In genomic region chr11:20088368-20089260, GRCh38 we compare ENCODE assay signal across 15 cellular contexts.
DNase-seq lines count a peak whose midpoint lies in the region; ATAC-seq, FAIRE-seq and TF ChIP-seq lines count a peak whose summit lies in the region.
"Had no signal": no experiment of that assay in that cellular context is flagged by ENCODE, and none has a peak within 500 bp of the region (broad histone marks: within the 10 kb centered on the region; RNA-seq: fewer than 3 reads in every experiment).

No MANE protein-coding gene starts in this region.

- WGBS in K562 (ENCODE audit: insufficient coverage, low coverage, missing lambda C conversion rate) = 48% methylated on average over 15 of the region's 15 CpGs

- CTCF ChIA-PET in activated CD8-positive, alpha-beta memory T cell treated with anti-CD3 and anti-CD28 coated beads, Interleukin-2, amount 10 ng/mL, durations not matched to agents 7 days and 5 days (lab: Charles Lee) = interaction anchor here (0.8 to 2.8 kb wide), 3 partner anchors 10 to 44 kb away, joined by 3 to 6 read pairs (median 3); no protein-coding TSS in a partner anchor
- CTCF ChIA-PET in K562 (lab: Yijun Ruan, JAX; ENCODE audit: low intra/inter-chr PET ratio) = no interaction called here

- H4K20me1 ChIP-seq in KMS-11 (ENCODE audit: insufficient read depth) (no peaks in the 10 kb centered on the region), K562 (replicated peaks; ENCODE audit: control insufficient read depth, insufficient read depth, low read length) (no peaks in the 10 kb centered on the region)

- no peaks in the 10 kb centered on the region for H3K9me3 Mint-ChIP-seq in activated CD8-positive, alpha-beta memory T cell treated with anti-CD3 and anti-CD28 coated beads, Interleukin-2, amount 10 ng/mL, durations not matched to agents 7 days and 5 days (ENCODE audit: low read depth)
- H3K9me3 Mint-ChIP-seq: activated naive CD4-positive, alpha-beta T cell treated with anti-CD3 and anti-CD28 coated beads, Interleukin-2, amount 50 U/mL, for 24 hours had no signal

- POLR2A ChIA-PET in K562 (lab: Yijun Ruan, JAX) = interaction anchor here (1.0 to 2.0 kb wide), 4 partner anchors 8 to 16 kb away, joined by 3 to 7 read pairs (median 4); no protein-coding TSS in a partner anchor

- DNase-seq in activated CD8-positive, alpha-beta memory T cell treated with anti-CD3 and anti-CD28 coated beads, Interleukin-2, amount 10 ng/mL, durations not matched to agents 7 days and 5 days = no peak
- no peak for DNase-seq in activated CD8-positive, alpha-beta memory T cell treated with anti-CD3 and anti-CD28 coated beads, Interleukin-2, amount 50 U/mL, for 4 hours
- peak in 1 of 4 experiments; percentile 41 for DNase-seq in K562 (ENCODE audit: extremely low read depth in 1 of 4, low spot score in 3 of 4)
- peak in 1 of 2 donors; percentile 37 for DNase-seq in gastrocnemius medialis
- DNase-seq in NCI-H1436 (lab: John Stamatoyannopoulos, UW) = no peak
- DNase-seq in caudate nucleus (lab: John Stamatoyannopoulos, UW) = no peak
- DNase-seq: dermis blood vessel endothelial cell, hippocampal formation, left colon, NCI-H748 treated with DMSO at 0.1 percent for 48 hours, RPMI8226 had no signal

- in situ Hi-C loops in K562 (cut with MboI) = no loop called here
- in situ Hi-C loops in gastrocnemius medialis (cut with MboI; ENCODE audit: low sequenced_read_pairs in 4 of 4) = no loop called here

- peak; percentile 44 for FAIRE-seq in K562 (lab: Jason Lieb, UNC)
- FAIRE-seq: A549 had no signal

- H2AFZ ChIP-seq in KMS-11 (ENCODE audit: low read depth) (no peak overlapping the region), K562 (ENCODE audit: low read depth, low read length) (peak overlapping the region; percentile 42; the same call in 1 of the 2 replicates)

- H3K9me1 ChIP-seq in K562 (ENCODE audit: control insufficient read depth, insufficient read depth, low read length) = no peaks in the 10 kb centered on the region

- TF ChIP-seq CTCF in KMS-11 (conservative IDR thresholded peaks at IDR 0.05; ENCODE audit: low read depth, low read length) (no peak), K562 (IDR thresholded peaks at IDR 0.05 in 2 of 3, conservative IDR thresholded peaks at IDR 0.05 in 1 of 3; ENCODE audit: insufficient read depth in 2 of 3, low read depth in 1 of 3, low read length in 3 of 3) (no peak), gastrocnemius medialis (IDR thresholded peaks at IDR 0.05 in 4 of 5, conservative IDR thresholded peaks at IDR 0.05 in 1 of 5) (no peak)

- H3K4me3 ChIP-seq in KMS-11 (IDR thresholded peaks at IDR 0.05; ENCODE audit: insufficient read depth, low read depth, low read length) (no peak overlapping the region), K562 (no peak overlapping the region), gastrocnemius medialis (no peak overlapping the region)
- H3K4me3 ChIP-seq: A549 had no signal

- peaks cover 29% of the 10 kb centered on the region for H3K4me1 ChIP-seq in KMS-11 (ENCODE audit: low read depth, poor library complexity, severe bottlenecking)
- peaks cover 20 to 40% of the 10 kb centered on the region in 2 experiments for H3K4me1 ChIP-seq in K562 (replicated peaks in 1 of 2; ENCODE audit: control insufficient read depth in 2 of 2, insufficient read depth in 2 of 2, low read length in 2 of 2)
- peaks cover 0 to 4% of the 10 kb centered on the region in 2 donors for H3K4me1 ChIP-seq in gastrocnemius medialis

- peak; percentile 45 for ATAC-seq in activated CD8-positive, alpha-beta memory T cell treated with anti-CD3 and anti-CD28 coated beads, Interleukin-2, amount 10 ng/mL, durations not matched to agents 7 days and 5 days
- ATAC-seq in K562 (0 out of 3 replicates have a peak, but pooled peaks have one; percentile 19), gastrocnemius medialis (peak; percentile 71 to 88), HG03108 (IDR thresholded peaks at IDR 0.05; ENCODE audit: unreplicated experiment) (no peak)
- ATAC-seq: A549, left colon had no signal

- no peak; a peak in 1 of 4 replicates for TF ChIP-seq RAD21 in K562 (CRISPR knock-in tag; conservative IDR thresholded peaks at IDR 0.05 in 1 of 2, IDR thresholded peaks at IDR 0.05 in 1 of 2)

- TF ChIP-seq EP300 in K562 (IDR thresholded peaks at IDR 0.05; ENCODE audit: low read length) = no peak

- no TSS peak for BruUV-seq in K562 (replicated peaks; lab: Mats Ljungman, UMichigan)

- H3K9ac ChIP-seq in KMS-11 = no peak overlapping the region
- H3K9ac ChIP-seq in K562 (ENCODE audit: insufficient read depth in 1 of 2, low read depth in 2 of 2, low read length in 2 of 2) = peak overlapping the region in 1 of 2 experiments; percentile 6; a peak in 1 of 4 replicates

- H3K27ac Mint-ChIP-seq in activated CD8-positive, alpha-beta memory T cell treated with anti-CD3 and anti-CD28 coated beads, Interleukin-2, amount 10 ng/mL, durations not matched to agents 7 days and 5 days = peak overlapping the region; percentile 26
- H3K27ac Mint-ChIP-seq: activated naive CD4-positive, alpha-beta T cell treated with anti-CD3 and anti-CD28 coated beads, Interleukin-2, amount 50 U/mL, for 24 hours had no signal

- intact Hi-C loops in K562 (cut with micrococcal nuclease) (loop anchor here (1.0 kb wide), 1 partner anchor 8 kb away; no protein-coding TSS in a partner anchor), gastrocnemius medialis (cut with DNase I; ENCODE audit: low total_unique reads) (no loop called here)

- H3K27me3 ChIP-seq in KMS-11 (ENCODE audit: insufficient read depth, low read depth) = no peaks in the 10 kb centered on the region
- no peaks in the 10 kb centered on the region for H3K27me3 ChIP-seq in K562 (ENCODE audit: control insufficient read depth in 2 of 2, insufficient read depth in 2 of 2, low read length in 2 of 2)
- H3K27me3 ChIP-seq in gastrocnemius medialis = no peaks in the 10 kb centered on the region

- no peak overlapping the region for H3K4me3 Mint-ChIP-seq in activated CD8-positive, alpha-beta memory T cell treated with anti-CD3 and anti-CD28 coated beads, Interleukin-2, amount 10 ng/mL, durations not matched to agents 7 days and 5 days
- H3K4me3 Mint-ChIP-seq: activated naive CD4-positive, alpha-beta T cell treated with anti-CD3 and anti-CD28 coated beads, Interleukin-2, amount 50 U/mL, for 24 hours had no signal

- no peaks in the 10 kb centered on the region for H3K79me2 ChIP-seq in KMS-11 (ENCODE audit: insufficient read depth, low read depth)
- no peaks in the 10 kb centered on the region for H3K79me2 ChIP-seq in K562 (ENCODE audit: control insufficient read depth, insufficient read depth, low read length)

- H3K36me3 ChIP-seq in KMS-11 (ENCODE audit: insufficient read depth) = no peaks in the 10 kb centered on the region
- H3K36me3 ChIP-seq in K562 (ENCODE audit: control insufficient read depth, insufficient read depth, low read length) = no peaks in the 10 kb centered on the region
- no peaks in the 10 kb centered on the region for H3K36me3 ChIP-seq in gastrocnemius medialis

- peak overlapping the region; percentile 3; the same call in 1 of the 2 replicates for H3K4me2 ChIP-seq in KMS-11
- H3K4me2 ChIP-seq in K562 (ENCODE audit: insufficient read depth, low read length) = peak overlapping the region; percentile 23; the same call in 1 of the 2 replicates
- H3K4me2 ChIP-seq: A549 had no signal

- peaks cover 26% of the 10 kb centered on the region for H3K27me3 Mint-ChIP-seq in activated CD8-positive, alpha-beta memory T cell treated with anti-CD3 and anti-CD28 coated beads, Interleukin-2, amount 10 ng/mL, durations not matched to agents 7 days and 5 days

- no peak for TF ChIP-seq POLR2A in K562 (conservative IDR thresholded peaks at IDR 0.05)
- TF ChIP-seq POLR2A in gastrocnemius medialis (IDR thresholded peaks at IDR 0.05) = no peak

- H3K4me1 Mint-ChIP-seq in activated CD8-positive, alpha-beta memory T cell treated with anti-CD3 and anti-CD28 coated beads, Interleukin-2, amount 10 ng/mL, durations not matched to agents 7 days and 5 days = peaks cover 19% of the 10 kb centered on the region

- H3K9me3 ChIP-seq in K562 (replicated peaks; ENCODE audit: control insufficient read depth, insufficient read depth, low read depth, low read length) = no peaks in the 10 kb centered on the region; the same call in 1 of the 2 replicates
- no peaks in the 10 kb centered on the region for H3K9me3 ChIP-seq in gastrocnemius medialis
- H3K9me3 ChIP-seq: A549 had no signal

- no peaks in the 10 kb centered on the region for H3K36me3 Mint-ChIP-seq in activated CD8-positive, alpha-beta memory T cell treated with anti-CD3 and anti-CD28 coated beads, Interleukin-2, amount 10 ng/mL, durations not matched to agents 7 days and 5 days
- H3K36me3 Mint-ChIP-seq: activated naive CD4-positive, alpha-beta T cell treated with anti-CD3 and anti-CD28 coated beads, Interleukin-2, amount 50 U/mL, for 24 hours had no signal

- H3K27ac ChIP-seq in KMS-11 = peak overlapping the region; percentile 19; the same call in 1 of the 2 replicates
- no peak overlapping the region for H3K27ac ChIP-seq in K562 (ENCODE audit: extremely low read depth, low read depth, low read length)
- peak overlapping the region in 1 of 4 donors; percentile 60 for H3K27ac ChIP-seq in gastrocnemius medialis
- H3K27ac ChIP-seq in caudate nucleus (ENCODE audit: low read depth, low read length) = no peak overlapping the region
- H3K27ac ChIP-seq: A549 had no signal

TF ChIP-seq in K562, 482 proteins besides CTCF, POLR2A, EP300 and RAD21 (continues in another document):
- no peak for TF ChIP-seq ZNF280A (IDR thresholded peaks at IDR 0.05; ENCODE audit: low read depth, partially characterized antibody)
- TF ChIP-seq NFE2L1 (tag; IDR thresholded peaks at IDR 0.05; ENCODE audit: borderline replicate concordance, low read depth) = no peak
- TF ChIP-seq PRPF4 (IDR thresholded peaks at IDR 0.05; ENCODE audit: insufficient read depth, low read depth, low read length, poor library complexity, severe bottlenecking) = no peak
